In genomic region chr22:25000686-25001085, GRCh38 we compare ENCODE assay signal across 35 cellular contexts. TPM values are rescaled to one million over a fixed set of nuclear protein-coding genes. Genes with fewer than 3 reads are reported as not detected.
"Had no signal": no experiment of that assay in that cellular context is flagged by ENCODE, and none has a peak within 500 bp of the region (broad histone marks: within the 10 kb centered on the region; RNA-seq: fewer than 3 reads in every experiment).

No MANE protein-coding gene starts in this region.

- DNase-seq: activated B cell treated with CpG ODN at 0.5 μM for 24 hours; activated CD4-positive, alpha-beta memory T cell treated with anti-CD3 and anti-CD28 coated beads for 36 hours; activated CD4-positive, alpha-beta memory T cell treated with anti-CD3 and anti-CD28 coated beads, Interleukin-2, amount 10 ng/mL, durations not matched to agents 7 days and 5 days; activated CD4-positive, alpha-beta T cell treated with anti-CD3 and anti-CD28 coated beads for 1 hour; activated CD4-positive, alpha-beta T cell treated with anti-CD3 and anti-CD28 coated beads for 36 hours; activated CD4-positive, alpha-beta T cell treated with anti-CD3 and anti-CD28 coated beads for 4 hours; activated CD4-positive, alpha-beta T cell treated with anti-CD3 and anti-CD28 coated beads for 48 hours; activated CD4-positive, alpha-beta T cell treated with anti-CD3 and anti-CD28 coated beads, Interleukin-2, amount 10 ng/mL, durations not matched to agents 24 days and 14 days; activated CD4-positive, alpha-beta T cell treated with anti-CD3 and anti-CD28 coated beads, Interleukin-2, amount 10 ng/mL, durations not matched to agents 7 days and 5 days; activated CD4-positive, alpha-beta T cell treated with anti-CD3 and anti-CD28 coated beads, Interleukin-2, amount 50 U/mL, for 1 hour; activated CD4-positive, alpha-beta T cell treated with anti-CD3 and anti-CD28 coated beads, Interleukin-2, amount 50 U/mL, for 4 hours; activated CD4-positive, alpha-beta T cell treated with anti-CD3 and anti-CD28 coated beads, Interleukin-2, amount 50 U/mL, for 48 hours; activated CD4-positive, CD25-positive, alpha-beta regulatory T cell; activated CD4-positive, CD25-positive, alpha-beta regulatory T cell treated with anti-CD3 and anti-CD28 coated beads, Interleukin-2, amount 50 U/mL, for 72 hours; activated CD8-positive, alpha-beta memory T cell treated with anti-CD3 and anti-CD28 coated beads for 24 hours; activated CD8-positive, alpha-beta memory T cell treated with anti-CD3 and anti-CD28 coated beads, Interleukin-2, amount 10 ng/mL, durations not matched to agents 7 days and 5 days; activated CD8-positive, alpha-beta memory T cell treated with anti-CD3 and anti-CD28 coated beads, Interleukin-2, amount 50 U/mL, for 4 hours; activated CD8-positive, alpha-beta memory T cell treated with anti-CD3 and anti-CD28 coated beads, Interleukin-2, amount 50 U/mL, for 48 hours; activated CD8-positive, alpha-beta T cell treated with anti-CD3 and anti-CD28 coated beads for 36 hours; activated CD8-positive, alpha-beta T cell treated with anti-CD3 and anti-CD28 coated beads, Interleukin-2, amount 10 ng/mL, durations not matched to agents 7 days and 5 days; activated T-cell treated with anti-CD3 and anti-CD28 coated beads for 4 hours; T-cell; T-helper 1 cell; T-helper 17 cell; T-helper 2 cell; T-helper 9 cell; T1000; WERI-Rb-1 had no signal

- H3K4me3 Mint-ChIP-seq: activated B cell treated with CpG ODN at 0.5 μM for 24 hours; activated CD4-positive, alpha-beta memory T cell treated with anti-CD3 and anti-CD28 coated beads for 36 hours; activated CD4-positive, alpha-beta memory T cell treated with anti-CD3 and anti-CD28 coated beads, Interleukin-2, amount 10 ng/mL, durations not matched to agents 7 days and 5 days; activated CD4-positive, alpha-beta T cell treated with anti-CD3 and anti-CD28 coated beads for 36 hours; activated CD4-positive, alpha-beta T cell treated with anti-CD3 and anti-CD28 coated beads, Interleukin-2, amount 10 ng/mL, durations not matched to agents 24 days and 14 days; activated CD4-positive, alpha-beta T cell treated with anti-CD3 and anti-CD28 coated beads, Interleukin-2, amount 10 ng/mL, durations not matched to agents 7 days and 5 days; activated CD8-positive, alpha-beta memory T cell treated with anti-CD3 and anti-CD28 coated beads, Interleukin-2, amount 10 ng/mL, durations not matched to agents 7 days and 5 days; activated CD8-positive, alpha-beta T cell treated with anti-CD3 and anti-CD28 coated beads for 36 hours; activated CD8-positive, alpha-beta T cell treated with anti-CD3 and anti-CD28 coated beads, Interleukin-2, amount 10 ng/mL, durations not matched to agents 7 days and 5 days; T-helper 1 cell treated with Interleukin-12 subunit alpha and Interleukin-12 subunit beta and Interleukin-4 antibody, amounts not matched to agents 30 μg/mL and 1 μg/mL, for 36 hours; T-helper 17 cell; T-helper 2 cell treated with Interferon-gamma antibody and Interleukin-4, amounts not matched to agents 5 μg/mL and 100 μg/mL, for 36 hours; WTC11 had no signal

- H3K4me1 Mint-ChIP-seq: activated B cell treated with CpG ODN at 0.5 μM for 24 hours had no signal

- H3K36me3 ChIP-seq: WERI-Rb-1 had no signal

- H3K27ac ChIP-seq: VCaP, WERI-Rb-1 had no signal

- H3K27me3 Mint-ChIP-seq: activated CD8-positive, alpha-beta T cell treated with anti-CD3 and anti-CD28 coated beads for 36 hours had no signal

- H3K9me3 Mint-ChIP-seq: activated B cell treated with CpG ODN at 0.5 μM for 24 hours, WTC11 had no signal

- H3K36me3 Mint-ChIP-seq: activated CD4-positive, alpha-beta memory T cell treated with anti-CD3 and anti-CD28 coated beads for 36 hours; T-cell; WTC11 had no signal

- H3K27ac Mint-ChIP-seq: activated B cell treated with CpG ODN at 0.5 μM for 24 hours; activated CD4-positive, alpha-beta memory T cell treated with anti-CD3 and anti-CD28 coated beads for 36 hours; activated CD4-positive, alpha-beta T cell treated with anti-CD3 and anti-CD28 coated beads for 36 hours; activated CD4-positive, alpha-beta T cell treated with anti-CD3 and anti-CD28 coated beads, Interleukin-2, amount 10 ng/mL, durations not matched to agents 24 days and 14 days; activated CD4-positive, alpha-beta T cell treated with anti-CD3 and anti-CD28 coated beads, Interleukin-2, amount 10 ng/mL, durations not matched to agents 7 days and 5 days; activated CD8-positive, alpha-beta memory T cell treated with anti-CD3 and anti-CD28 coated beads, Interleukin-2, amount 10 ng/mL, durations not matched to agents 7 days and 5 days; activated CD8-positive, alpha-beta T cell treated with anti-CD3 and anti-CD28 coated beads for 36 hours; activated CD8-positive, alpha-beta T cell treated with anti-CD3 and anti-CD28 coated beads, Interleukin-2, amount 10 ng/mL, durations not matched to agents 7 days and 5 days; T-cell; T-helper 1 cell treated with Interleukin-12 subunit alpha and Interleukin-12 subunit beta and Interleukin-4 antibody, amounts not matched to agents 30 μg/mL and 1 μg/mL, for 36 hours; T-helper 17 cell had no signal

RNA-seq across cellular contexts. Expression of gene LHFPL7, which starts 54.2 kb away (rescaled TPM):
- total RNA-seq: activated B cell treated with CpG ODN at 0.5 μM for 24 hours; activated CD4-positive, alpha-beta memory T cell treated with anti-CD3 and anti-CD28 coated beads for 36 hours; activated CD4-positive, alpha-beta memory T cell treated with anti-CD3 and anti-CD28 coated beads, Interleukin-2, amount 10 ng/mL, durations not matched to agents 7 days and 5 days; activated CD4-positive, alpha-beta T cell treated with anti-CD3 and anti-CD28 coated beads for 36 hours; activated CD4-positive, alpha-beta T cell treated with anti-CD3 and anti-CD28 coated beads, Interleukin-2, amount 10 ng/mL, durations not matched to agents 24 days and 14 days; activated CD4-positive, alpha-beta T cell treated with anti-CD3 and anti-CD28 coated beads, Interleukin-2, amount 10 ng/mL, durations not matched to agents 7 days and 5 days; activated CD8-positive, alpha-beta memory T cell treated with anti-CD3 and anti-CD28 coated beads for 36 hours; activated CD8-positive, alpha-beta memory T cell treated with anti-CD3 and anti-CD28 coated beads, Interleukin-2, amount 10 ng/mL, durations not matched to agents 7 days and 5 days; activated CD8-positive, alpha-beta T cell treated with anti-CD3 and anti-CD28 coated beads for 36 hours; activated CD8-positive, alpha-beta T cell treated with anti-CD3 and anti-CD28 coated beads, Interleukin-2, amount 10 ng/mL, durations not matched to agents 7 days and 5 days; T-cell; T-helper 1 cell treated with Interleukin-12 subunit alpha and Interleukin-12 subunit beta and Interleukin-4 antibody, amounts not matched to agents 30 ng/mL and 1 ng/mL, for 36 hours; T-helper 17 cell; T-helper 2 cell treated with Interferon-gamma antibody and Interleukin-4, amounts not matched to agents 100 ng/mL and 5 ng/mL, for 36 hours; WTC11 had no signal
